In genomic region chr22:46308283-46308988, GRCh38 we compare ENCODE assay signal across 1 cellular context.
TF ChIP-seq lines count a peak whose summit lies in the region.

No MANE protein-coding gene starts in this region.

TF ChIP-seq in endothelial cell of umbilical vein, 7 proteins besides CTCF, POLR2A, EP300 and RAD21:
- no peak for TF ChIP-seq MAX (IDR thresholded peaks at IDR 0.05; ENCODE audit: insufficient read depth, insufficient read length)
- TF ChIP-seq FOS (IDR thresholded peaks at IDR 0.05; ENCODE audit: borderline replicate concordance, insufficient read depth, low read length), result no peak
- no peak for TF ChIP-seq MYC (IDR thresholded peaks at IDR 0.05; ENCODE audit: low read depth, low read length)
- no peak for TF ChIP-seq EZH2 (IDR thresholded peaks at IDR 0.05; ENCODE audit: borderline replicate concordance, low read depth, low read length, severe bottlenecking)
- TF ChIP-seq JUN (IDR thresholded peaks at IDR 0.05; ENCODE audit: borderline replicate concordance, insufficient read depth, insufficient read length, low read depth), result no peak
- no peak for TF ChIP-seq GATA2 (IDR thresholded peaks at IDR 0.05; ENCODE audit: insufficient read depth, insufficient read length, low read depth, low read length)
- no peak for TF ChIP-seq POLR2AphosphoS5 (IDR thresholded peaks at IDR 0.05; ENCODE audit: insufficient read depth, low read depth, low read length)
